Comparison of ENCODE assay signal across 14 cellular contexts in the genomic region with DNA sequence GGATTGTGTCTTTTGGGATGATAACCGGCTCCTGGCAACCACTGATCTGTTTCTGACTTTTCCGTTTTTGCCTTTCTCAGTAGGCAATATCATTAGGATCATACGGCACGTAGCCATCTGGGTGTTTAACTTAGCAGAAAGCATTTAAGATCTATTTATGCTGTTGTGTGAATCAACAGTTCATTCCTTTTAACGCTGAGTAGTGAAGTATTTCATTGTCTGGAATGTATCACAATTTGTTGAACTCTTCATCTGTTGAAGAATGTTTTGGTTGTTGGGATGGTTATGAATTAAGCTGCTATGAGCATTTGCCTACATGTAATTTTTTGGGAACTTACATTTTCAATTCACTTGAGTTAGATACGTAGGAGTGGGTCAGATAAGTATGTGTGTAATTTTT.
"Had no signal": no experiment of that assay in that cellular context is flagged by ENCODE, and none has a peak within 500 bp of the region (broad histone marks: within the 10 kb centered on the region; RNA-seq: fewer than 3 reads in every experiment).

No MANE protein-coding gene starts in this region.

- H3K9ac ChIP-seq: neural progenitor cell had no signal

- FAIRE-seq: kidney, pancreas had no signal

- H3K36me3 ChIP-seq: breast epithelium, esophagus squamous epithelium, gastroesophageal sphincter, neural progenitor cell, pancreas had no signal

- H3K27ac ChIP-seq: breast epithelium, esophagus squamous epithelium, gastroesophageal sphincter, neural progenitor cell, pancreas, skin epidermis had no signal

- H3K4me2 ChIP-seq: neural progenitor cell had no signal

- H3K27me3 ChIP-seq: breast epithelium, esophagus squamous epithelium, gastroesophageal sphincter, neural progenitor cell, pancreas had no signal

- H3K4me1 ChIP-seq: breast epithelium, gastroesophageal sphincter, neural progenitor cell had no signal

- DNase-seq: activated CD4-positive, alpha-beta T cell treated with anti-CD3 and anti-CD28 coated beads, Interleukin-2, amount 50 U/mL, for 4 hours; activated CD4-positive, CD25-positive, alpha-beta regulatory T cell treated with anti-CD3 and anti-CD28 coated beads, Interleukin-2, amount 50 U/mL, for 72 hours; activated T-cell treated with anti-CD3 and anti-CD28 coated beads, Interleukin-2, amount 50 U/mL, for 1 hour; esophagus squamous epithelium; kidney; left ventricle myocardium superior; pancreas; stimulated activated CD4-positive, alpha-beta T cell treated with anti-CD3 and anti-CD28 coated beads, Interleukin-4, amount 100 ng/mL, for 4 hours; T-helper 9 cell had no signal

- H3K9me3 ChIP-seq: breast epithelium, esophagus squamous epithelium, gastroesophageal sphincter, pancreas had no signal

- ATAC-seq: activated naive CD4-positive, alpha-beta T cell treated with anti-CD3 and anti-CD28 coated beads, Interleukin-2, amount 50 U/mL, for 72 hours; gastroesophageal sphincter; left ventricle myocardium superior; pancreas had no signal

- H2AFZ ChIP-seq: neural progenitor cell had no signal

- H3K4me3 ChIP-seq: breast epithelium, esophagus squamous epithelium, gastroesophageal sphincter, neural progenitor cell, pancreas, skin epidermis had no signal
